25 cellular contexts compared by ENCODE assay signal in the genomic region with DNA sequence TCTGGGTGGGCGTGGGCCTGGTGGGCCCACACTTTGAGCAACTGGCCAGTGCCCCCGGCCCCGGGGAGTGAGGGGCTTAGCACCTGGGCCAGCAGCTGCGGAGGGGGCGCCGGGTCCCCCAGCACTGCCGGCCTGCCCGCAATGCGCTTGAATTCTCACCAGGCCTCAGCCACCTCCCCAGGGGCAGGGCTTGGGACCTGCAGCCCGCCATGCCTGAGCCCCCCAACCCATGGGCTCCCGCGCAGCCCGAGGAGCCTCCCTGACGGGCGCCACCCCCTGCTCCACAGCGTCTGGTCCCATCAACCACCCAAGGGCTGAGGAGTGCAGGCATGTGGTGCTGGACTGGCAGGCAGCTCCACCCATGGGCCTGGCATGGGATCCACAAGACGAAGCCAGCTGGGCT.
"Had no signal": no experiment of that assay in that cellular context is flagged by ENCODE, and none has a peak within 500 bp of the region (broad histone marks: within the 10 kb centered on the region; RNA-seq: fewer than 3 reads in every experiment).

No MANE protein-coding gene starts in this region.

- DNase-seq: dermis blood vessel endothelial cell; effector memory CD4-positive, alpha-beta T cell; foreskin melanocyte; hypothalamus; immature natural killer cell; islet precursor cell; mammary epithelial cell; mesendoderm; nephron progenitor cell; occipital lobe; stimulated activated CD4-positive, alpha-beta T cell treated with anti-CD3 and anti-CD28 coated beads, Interleukin-2, amount 100 ng/mL, for 24 hours; stimulated activated CD4-positive, alpha-beta T cell treated with anti-CD3 and anti-CD28 coated beads, Interleukin-4, amount 100 ng/mL, for 24 hours; stimulated activated naive CD4-positive, alpha-beta T cell treated with Interleukin-2 at 50 U/mL for 16 hours; stomach had no signal

- H3K36me3 ChIP-seq: esophagus muscularis mucosa, right atrium auricular region, stomach, tibial artery had no signal

- H3K27me3 ChIP-seq: esophagus muscularis mucosa, right atrium auricular region, stomach, tibial artery had no signal

- ATAC-seq: naive thymus-derived CD8-positive, alpha-beta T cell; sciatic nerve; stimulated activated effector memory CD8-positive, alpha-beta T cell treated with anti-CD3 and anti-CD28 coated beads, Interleukin-12 subunit alpha, Interleukin-12 subunit beta, amount 100 ng/mL, for 72 hours had no signal

- H3K4me1 ChIP-seq: esophagus muscularis mucosa, parathyroid adenoma, right atrium auricular region, stomach, tibial artery had no signal

- H3K27ac ChIP-seq: coronary artery, esophagus muscularis mucosa, parathyroid adenoma, right atrium auricular region, stomach, tibial artery had no signal

- H3K4me3 ChIP-seq: coronary artery, esophagus muscularis mucosa, right atrium auricular region, smooth muscle cell, stomach, tibial artery had no signal

- FAIRE-seq: endothelial cell of umbilical vein, urothelium cell line had no signal
